Comparison of ENCODE assay signal across 30 cellular contexts in the genomic region with DNA sequence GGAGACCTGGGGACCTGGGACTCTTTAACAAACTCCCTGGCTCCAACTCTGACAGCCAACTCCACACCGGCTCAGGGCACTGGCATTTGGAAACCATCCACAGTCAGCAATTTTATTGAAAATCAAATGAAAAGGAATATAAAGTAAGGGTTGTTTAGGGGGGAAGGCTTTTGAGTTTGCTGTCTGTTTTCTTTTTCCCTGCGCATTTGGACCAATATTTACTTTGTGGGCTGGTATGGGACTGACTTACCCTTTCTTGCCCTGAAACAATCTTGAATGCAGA. TPM values are rescaled to one million over a fixed set of nuclear protein-coding genes. Genes with fewer than 3 reads are reported as not detected.
"Had no signal": no experiment of that assay in that cellular context is flagged by ENCODE, and none has a peak within 500 bp of the region (broad histone marks: within the 10 kb centered on the region; RNA-seq: fewer than 3 reads in every experiment).

No MANE protein-coding gene starts in this region.

- H3K36me3 ChIP-seq: esophagus squamous epithelium, left lung, neural progenitor cell, spleen, tibial artery, upper lobe of left lung had no signal

- H2AFZ ChIP-seq: neural progenitor cell had no signal

- H3K27ac ChIP-seq: esophagus squamous epithelium, left lung, neural progenitor cell, psoas muscle, skin epidermis, spleen, testis, tibial artery, upper lobe of left lung had no signal

- H3K27me3 ChIP-seq: esophagus squamous epithelium, neural progenitor cell, spleen, testis, tibial artery, upper lobe of left lung had no signal

- H3K4me3 ChIP-seq: esophagus squamous epithelium, left lung, neural progenitor cell, psoas muscle, skin epidermis, spleen, testis, tibial artery, upper lobe of left lung had no signal

- H3K9me3 ChIP-seq: testis, tibial artery, upper lobe of left lung had no signal

- H3K36me3 Mint-ChIP-seq: naive B cell; natural killer cell treated with Interleukin-12 subunit alpha and Interleukin-12 subunit beta and Interleukin-15 and Interleukin-18, amount 100 ng/mL, for 72 hours; stimulated activated memory B cell treated with anti-CD40 and anti-IgM and Interleukin-4, amounts not matched to agents 10 μg/mL and 1 μg/mL and 100 μg/mL, for 72 hours had no signal

- H3K9ac ChIP-seq: neural progenitor cell had no signal

- H3K27me3 Mint-ChIP-seq: effector memory CD8-positive, alpha-beta T cell; natural killer cell treated with Interleukin-12 subunit alpha and Interleukin-12 subunit beta and Interleukin-15 and Interleukin-18, amount 100 ng/mL, for 72 hours had no signal

- FAIRE-seq: endometrium, keratinocyte, urothelium cell line had no signal

- H3K27ac Mint-ChIP-seq: naive B cell; natural killer cell treated with Interleukin-12 subunit alpha and Interleukin-12 subunit beta and Interleukin-15 and Interleukin-18, amount 100 ng/mL, for 72 hours; neural progenitor cell; stimulated activated memory B cell treated with anti-CD40 and anti-IgM and Interleukin-4, amounts not matched to agents 10 μg/mL and 1 μg/mL and 100 μg/mL, for 72 hours had no signal

- H3K9me3 Mint-ChIP-seq: effector memory CD8-positive, alpha-beta T cell had no signal

- ATAC-seq: effector memory CD8-positive, alpha-beta T cell; left lung; natural killer cell treated with Interleukin-12 subunit alpha and Interleukin-12 subunit beta and Interleukin-15 and Interleukin-18, amount 100 ng/mL, for 72 hours; psoas muscle; right cardiac atrium; stimulated activated memory B cell treated with anti-CD40 and anti-IgM and Interleukin-4, amounts not matched to agents 10 μg/mL and 1 μg/mL and 100 μg/mL, for 72 hours; stimulated activated naive CD8-positive, alpha-beta T cell treated with anti-CD3 and anti-CD28 coated beads, Interleukin-15, Interleukin-2, amounts not matched to agents 100 U/mL and 50 U/mL, for 24 hours had no signal

- H3K4me1 Mint-ChIP-seq: naive B cell; stimulated activated memory B cell treated with anti-CD40 and anti-IgM and Interleukin-4, amounts not matched to agents 10 μg/mL and 1 μg/mL and 100 μg/mL, for 72 hours had no signal

- H3K4me1 ChIP-seq: esophagus squamous epithelium, left lung, psoas muscle, spleen, testis, upper lobe of left lung had no signal

- H3K4me3 Mint-ChIP-seq: effector memory CD8-positive, alpha-beta T cell; naive B cell; natural killer cell treated with Interleukin-12 subunit alpha and Interleukin-12 subunit beta and Interleukin-15 and Interleukin-18, amount 100 ng/mL, for 72 hours; neural progenitor cell; stimulated activated memory B cell treated with anti-CD40 and anti-IgM and Interleukin-4, amounts not matched to agents 10 μg/mL and 1 μg/mL and 100 μg/mL, for 72 hours had no signal

- DNase-seq: cerebellar nuclear complex; cortex of kidney; effector memory CD8-positive, alpha-beta T cell; erythroblast; esophagus squamous epithelium; foreskin melanocyte; left lung; mammary epithelial cell; naive B cell; nucleus accumbens; psoas muscle; right cardiac atrium; spleen; stimulated activated CD4-positive, alpha-beta T cell treated with anti-CD3 and anti-CD28 coated beads, Interleukin-4, amount 100 ng/mL, for 4 hours; stimulated activated naive CD8-positive, alpha-beta T cell treated with anti-CD3 and anti-CD28 coated beads, Interleukin-15, Interleukin-2, amounts not matched to agents 100 U/mL and 50 U/mL, for 24 hours; substantia nigra; testis; tibial artery; upper lobe of left lung had no signal

- H3K4me2 ChIP-seq: neural progenitor cell had no signal

RNA-seq across cellular contexts. Expression of gene CTRC, which starts 44.0 kb away (rescaled TPM):
- total RNA-seq: dermis microvascular lymphatic vessel endothelial cell, esophagus squamous epithelium, lower leg skin, mammary epithelial cell, osteocyte, renal cortical epithelial cell had no signal
- polyA plus RNA-seq: keratinocyte, mammary epithelial cell, right cardiac atrium had no signal
